In the genomic region with DNA sequence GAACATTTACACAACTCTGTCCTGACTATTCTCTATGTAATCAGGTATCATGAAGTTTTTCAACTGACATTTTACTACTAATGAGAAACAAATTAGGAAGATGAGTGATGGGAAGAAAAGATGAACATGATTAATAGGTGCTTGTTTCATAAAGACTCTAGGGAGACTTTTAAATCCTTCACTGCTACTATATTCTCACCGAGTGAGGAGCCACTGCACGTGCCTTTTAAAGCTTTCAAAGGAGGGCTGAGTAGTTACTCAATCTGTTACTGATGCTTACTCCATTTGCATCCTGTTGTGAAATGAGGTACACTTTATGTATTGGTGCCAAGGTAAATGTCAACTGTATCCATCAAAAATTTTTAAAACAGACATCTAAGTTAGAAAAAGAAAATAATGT, we compare ENCODE assay signal across 10 cellular contexts. TPM values are rescaled to one million over a fixed set of nuclear protein-coding genes. Genes with fewer than 3 reads are reported as not detected.
DNase-seq lines count a peak whose midpoint lies in the region; ATAC-seq and TF ChIP-seq lines count a peak whose summit lies in the region.
"Had no signal": no experiment of that assay in that cellular context is flagged by ENCODE, and none has a peak within 500 bp of the region (broad histone marks: within the 10 kb centered on the region; RNA-seq: fewer than 3 reads in every experiment).

No MANE protein-coding gene starts in this region.

- intact Hi-C loops in activated CD4-positive, alpha-beta T cell treated with anti-CD3 and anti-CD28 coated beads, Interleukin-2, amount 10 ng/mL, durations not matched to agents 24 days and 14 days (cut with micrococcal nuclease): loop anchor here (1.0 to 5.0 kb wide), 3 partner anchors 86 to 367 kb away; no protein-coding TSS in a partner anchor

- peaks cover 11% of the 10 kb centered on the region for H3K36me3 Mint-ChIP-seq in activated CD4-positive, alpha-beta T cell treated with anti-CD3 and anti-CD28 coated beads, Interleukin-2, amount 10 ng/mL, durations not matched to agents 24 days and 14 days (ENCODE audit: low read depth)
- peaks cover 4% of the 10 kb centered on the region for H3K36me3 Mint-ChIP-seq in central memory CD8-positive, alpha-beta T cell (ENCODE audit: insufficient read depth)

- TF ChIP-seq POLR2A in NB4 (IDR thresholded peaks at IDR 0.05; ENCODE audit: extremely low read depth, insufficient read length): no peak

- peak overlapping the region; percentile 94 for H3K27ac Mint-ChIP-seq in activated CD4-positive, alpha-beta T cell treated with anti-CD3 and anti-CD28 coated beads, Interleukin-2, amount 10 ng/mL, durations not matched to agents 24 days and 14 days
- no peak overlapping the region for H3K27ac Mint-ChIP-seq in central memory CD8-positive, alpha-beta T cell (ENCODE audit: low read depth)

- H3K27me3 Mint-ChIP-seq in activated CD4-positive, alpha-beta T cell treated with anti-CD3 and anti-CD28 coated beads, Interleukin-2, amount 10 ng/mL, durations not matched to agents 24 days and 14 days: peaks cover 2% of the 10 kb centered on the region
- peaks cover 8% of the 10 kb centered on the region for H3K27me3 Mint-ChIP-seq in central memory CD8-positive, alpha-beta T cell

- peak overlapping the region; percentile 87 for H3K4me3 Mint-ChIP-seq in activated CD4-positive, alpha-beta T cell treated with anti-CD3 and anti-CD28 coated beads, Interleukin-2, amount 10 ng/mL, durations not matched to agents 24 days and 14 days
- H3K4me3 Mint-ChIP-seq in central memory CD8-positive, alpha-beta T cell: peak overlapping the region; percentile 94

- no peak overlapping the region for H3K4me3 ChIP-seq in NB4 (ENCODE audit: low read depth, low read length)

- peaks cover 27% of the 10 kb centered on the region for H3K4me1 Mint-ChIP-seq in activated CD4-positive, alpha-beta T cell treated with anti-CD3 and anti-CD28 coated beads, Interleukin-2, amount 10 ng/mL, durations not matched to agents 24 days and 14 days
- H3K4me1 Mint-ChIP-seq in central memory CD8-positive, alpha-beta T cell: peaks cover 17% of the 10 kb centered on the region

- no peaks in the 10 kb centered on the region for H3K9me3 Mint-ChIP-seq in activated CD4-positive, alpha-beta T cell treated with anti-CD3 and anti-CD28 coated beads, Interleukin-2, amount 10 ng/mL, durations not matched to agents 24 days and 14 days
- H3K9me3 Mint-ChIP-seq in central memory CD8-positive, alpha-beta T cell: no peaks in the 10 kb centered on the region

- TF ChIP-seq CTCF in NB4 (IDR thresholded peaks at IDR 0.05; ENCODE audit: low read depth, low read length): no peak

- ATAC-seq in central memory CD8-positive, alpha-beta T cell (replicated peaks; ENCODE audit: extremely low read depth, poor library complexity, severe bottlenecking): no peak
- ATAC-seq in HG03469 (IDR thresholded peaks at IDR 0.05; ENCODE audit: unreplicated experiment): no peak

- peak; percentile 57 for DNase-seq in activated CD4-positive, alpha-beta T cell treated with anti-CD3 and anti-CD28 coated beads, Interleukin-2, amount 10 ng/mL, durations not matched to agents 24 days and 14 days
- DNase-seq in activated CD4-positive, alpha-beta T cell treated with anti-CD3 and anti-CD28 coated beads for 48 hours: no peak
- DNase-seq in NB4 (ENCODE audit: low read depth) (peak; percentile 37), pons (ENCODE audit: low spot score) (peak; percentile 19), hypothalamus (lab: John Stamatoyannopoulos, UW) (no peak), occipital lobe (lab: John Stamatoyannopoulos, UW) (no peak)
- DNase-seq in central memory CD8-positive, alpha-beta T cell (ENCODE audit: low spot score in 2 of 2): no peak
- DNase-seq: mammary epithelial cell, spleen had no signal

RNA-seq across cellular contexts. Expression of gene COMMD3, which starts 1.3 kb away (rescaled TPM):
- 76.7 and 79.7 TPM in 2 replicates for total RNA-seq in activated CD4-positive, alpha-beta T cell treated with anti-CD3 and anti-CD28 coated beads, Interleukin-2, amount 10 ng/mL, durations not matched to agents 24 days and 14 days
- total RNA-seq in occipital lobe: 58.6 TPM

RNA-seq across cellular contexts. Expression of gene BMI1, which starts 6.0 kb away (rescaled TPM):
- 55.6 and 65.3 TPM in 2 replicates for total RNA-seq in activated CD4-positive, alpha-beta T cell treated with anti-CD3 and anti-CD28 coated beads, Interleukin-2, amount 10 ng/mL, durations not matched to agents 24 days and 14 days
- total RNA-seq in occipital lobe: 138 TPM

RNA-seq across cellular contexts. Expression of gene SPAG6, which starts 30.4 kb away (rescaled TPM):
- total RNA-seq in activated CD4-positive, alpha-beta T cell treated with anti-CD3 and anti-CD28 coated beads, Interleukin-2, amount 10 ng/mL, durations not matched to agents 24 days and 14 days: 0.07 TPM in 1 of 2 replicates, not detected in the other
- 1.2 TPM for total RNA-seq in occipital lobe
- total RNA-seq: mammary epithelial cell, spleen had no signal

Comparison
In these comparisons a context has a peak if more than half of its experiments do, and no peak if none do; other contexts are left out.
1. DNase-seq: peak in activated CD4-positive, alpha-beta T cell treated with anti-CD3 and anti-CD28 coated beads, Interleukin-2, amount 10 ng/mL, durations not matched to agents 24 days and 14 days (single experiment), NB4 (single experiment) and pons (single experiment); none in activated CD4-positive, alpha-beta T cell treated with anti-CD3 and anti-CD28 coated beads for 48 hours (single experiment), central memory CD8-positive, alpha-beta T cell (0 of 2), hypothalamus (0 of 51) and occipital lobe (single experiment).